9 cellular contexts compared by ENCODE assay signal in genomic region chr14:103126873-103127304, GRCh38. TPM values are rescaled to one million over a fixed set of nuclear protein-coding genes. Genes with fewer than 3 reads are reported as not detected.
DNase-seq lines count a peak whose midpoint lies in the region; ATAC-seq, FAIRE-seq and TF ChIP-seq lines count a peak whose summit lies in the region.
"Had no signal": no experiment of that assay in that cellular context is flagged by ENCODE, and none has a peak within 500 bp of the region (broad histone marks: within the 10 kb centered on the region; RNA-seq: fewer than 3 reads in every experiment).

No MANE protein-coding gene starts in this region.

- no peak for FAIRE-seq in bronchial epithelial cell (lab: Jason Lieb, UNC)
- FAIRE-seq: GM12891 had no signal

- TF ChIP-seq CTCF in bronchial epithelial cell (IDR thresholded peaks at IDR 0.05; ENCODE audit: insufficient read depth, low read length, severe bottlenecking) (peak; percentile 41), spleen (IDR thresholded peaks at IDR 0.05 in 8 of 11, conservative IDR thresholded peaks at IDR 0.05 in 3 of 11) (no peak)

- H3K9ac ChIP-seq in HUES6 (ENCODE audit: low read length) = no peak overlapping the region

- H3K4me3 ChIP-seq in HUES6 (ENCODE audit: low read depth, low read length) (peak overlapping the region; percentile 46; the same call in 1 of the 2 replicates), bronchial epithelial cell (ENCODE audit: low read depth, low read length) (peak overlapping the region; percentile 11), spleen (no peak overlapping the region)

- no peak overlapping the region for H3K27ac ChIP-seq in HUES6 (ENCODE audit: low read depth, low read length)
- H3K27ac ChIP-seq in spleen = no peak overlapping the region

- H3K9me3 ChIP-seq in HUES6 (ENCODE audit: control insufficient read depth, insufficient read depth, low read depth, low read length) = no peaks in the 10 kb centered on the region
- no peaks in the 10 kb centered on the region for H3K9me3 ChIP-seq in spleen

- H3K4me1 ChIP-seq in HUES6 (ENCODE audit: control insufficient read depth, insufficient read depth, low read length) = peaks cover 33% of the 10 kb centered on the region
- H3K4me1 ChIP-seq in spleen = peaks cover 20 to 92% (median 68%) of the 10 kb centered on the region in 6 donors

- no peak for TF ChIP-seq POLR2A in spleen (IDR thresholded peaks at IDR 0.05)

- 84 to 97% (median 86%) methylated on average over 51 to 62 of the region's 62 CpGs for WGBS in spleen, 5 donors

- intact Hi-C loops in spleen (cut with DNase I; ENCODE audit: low total_unique reads) = no loop called here

- DNase-seq in bronchial epithelial cell (ENCODE audit: low read depth) = peak; percentile 54
- DNase-seq in left kidney (ENCODE audit: low read depth, low spot score) = peak; percentile 94
- peak; percentile 71 for DNase-seq in spleen
- DNase-seq in activated CD4-positive, alpha-beta T cell treated with anti-CD3 and anti-CD28 coated beads for 1 hour = no peak

- ATAC-seq in GM21360 (IDR thresholded peaks at IDR 0.05; ENCODE audit: unreplicated experiment) = no peak
- no peak for ATAC-seq in GM21447 (IDR thresholded peaks at IDR 0.05; ENCODE audit: unreplicated experiment)
- no peak for ATAC-seq in HG03135 (IDR thresholded peaks at IDR 0.05; ENCODE audit: unreplicated experiment)

- H3K27me3 ChIP-seq in HUES6 (ENCODE audit: control insufficient read depth, insufficient read depth, low read length) (peaks cover 33% of the 10 kb centered on the region; the same call in 1 of the 2 replicates), bronchial epithelial cell (ENCODE audit: control insufficient read depth, insufficient read depth, low read length) (peaks cover 13% of the 10 kb centered on the region), spleen (replicated peaks in 1 of 7) (peaks cover 0 to 31% (median 18%) of the 10 kb centered on the region in 7 donors)

- H3K36me3 ChIP-seq in HUES6 (ENCODE audit: control insufficient read depth, insufficient read depth, low read length) (peaks cover 19% of the 10 kb centered on the region; the same call in 1 of the 2 replicates), bronchial epithelial cell (ENCODE audit: control insufficient read depth, insufficient read depth, low read length) (no peaks in the 10 kb centered on the region), spleen (peaks cover 0 to 62% (median 14%) of the 10 kb centered on the region in 6 donors)

RNA-seq across cellular contexts. Expression of gene TNFAIP2, which starts 3.6 kb away (rescaled TPM):
- total RNA-seq in bronchial epithelial cell = 5.3 and 21.1 TPM in 2 replicates
- total RNA-seq in spleen = 100 to 1,000 TPM; 147 to 297 (median 261) TPM
- 100 to 1,000 TPM in 2 of 3 donors, 10 to 100 TPM in 1; 90.2 to 410 (median 391) TPM for polyA plus RNA-seq in spleen

RNA-seq across cellular contexts. Expression of gene EXOC3L4, which starts 32.4 kb away (rescaled TPM):
- total RNA-seq in bronchial epithelial cell (0.26 TPM in 1 of 2 replicates, not detected in the other), spleen (10 to 100 TPM in 4 of 7 donors, 1 to 10 TPM in 3; 2.0 to 30.0 (median 10.5) TPM)
- polyA plus RNA-seq in spleen = 10 to 100 TPM; 18.5 to 39.2 (median 25.4) TPM

RNA-seq across cellular contexts. Expression of gene LBHD2, which starts 42.9 kb away (rescaled TPM):
- not detected in 2 replicates for total RNA-seq in bronchial epithelial cell
- not detected for total RNA-seq in spleen
- polyA plus RNA-seq in spleen = under 1 TPM in 2 of 3 donors, not detected in 1; 0.52 to 0.55 TPM

Comparison
In these comparisons a context has a peak if more than half of its experiments do, and no peak if none do; other contexts are left out.
1. H3K4me3 ChIP-seq: peak in HUES6 (single experiment) and bronchial epithelial cell (single experiment); none in spleen (0 of 8).